In the genomic region with DNA sequence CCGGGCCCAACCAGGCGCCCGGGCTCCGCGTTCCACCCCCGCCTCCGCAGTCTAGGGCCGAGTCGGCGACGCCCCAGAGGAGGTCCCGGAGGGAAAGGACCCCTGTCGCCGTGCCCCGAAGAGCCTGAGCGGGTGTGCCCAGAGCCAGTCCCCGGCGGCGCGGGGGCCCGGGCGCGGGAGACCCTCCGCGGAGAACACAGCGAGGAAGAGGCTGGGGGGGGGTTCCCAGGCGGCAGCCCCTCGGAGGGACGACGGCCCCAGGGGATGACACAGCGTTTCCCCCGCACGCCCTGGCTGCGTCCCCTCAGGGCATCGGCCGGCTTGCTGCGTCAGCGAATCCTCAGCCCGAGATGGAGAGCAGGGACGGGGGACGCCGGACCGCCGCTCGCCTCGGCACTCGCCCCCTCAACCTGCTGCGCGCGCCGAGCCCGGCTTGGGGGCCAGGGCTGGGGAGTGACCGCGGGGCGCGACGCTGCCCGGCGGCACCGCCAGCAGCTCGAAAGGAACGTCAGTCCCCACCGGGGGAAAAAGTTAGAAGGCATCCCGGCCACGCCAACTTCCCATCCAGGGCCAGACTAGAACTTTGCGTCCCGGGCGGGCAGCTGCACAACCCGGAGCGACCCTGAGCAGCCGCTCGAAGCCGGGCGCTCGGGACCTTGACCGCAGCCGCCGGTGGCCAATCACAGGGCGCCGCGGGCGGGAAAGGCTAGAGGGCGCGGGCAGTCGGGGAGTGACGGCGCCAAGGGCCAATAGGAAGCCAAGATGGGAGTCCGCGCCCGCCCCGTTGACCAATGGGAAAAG, we compare ENCODE assay signal across 8 cellular contexts. TPM values are rescaled to one million over a fixed set of nuclear protein-coding genes. Genes with fewer than 3 reads are reported as not detected.
DNase-seq lines count a peak whose midpoint lies in the region; ATAC-seq and TF ChIP-seq lines count a peak whose summit lies in the region.

No MANE protein-coding gene starts in this region.

- ATAC-seq in GM18499 (IDR thresholded peaks at IDR 0.05; ENCODE audit: insufficient read depth, unreplicated experiment) (peak; percentile 72), HG02885 (IDR thresholded peaks at IDR 0.05; ENCODE audit: poor library complexity, unreplicated experiment) (peak; percentile 94), T-helper 17 cell (peak; percentile 92), right cardiac atrium (peak; percentile 98), psoas muscle (peak; percentile 92 to 95 (median 94))

- H3K4me3 Mint-ChIP-seq in T-helper 17 cell = peak overlapping the region; percentile 93

- H3K27me3 ChIP-seq in right cardiac atrium (ENCODE audit: control insufficient read depth, insufficient read depth) (no peaks in the 10 kb centered on the region), psoas muscle (ENCODE audit: insufficient read depth in 3 of 3, low read length in 2 of 3) (no peaks in the 10 kb centered on the region)

- H3K4me3 ChIP-seq in right cardiac atrium (ENCODE audit: low read length) = peak overlapping the region; percentile 84
- peak overlapping the region; percentile 99 for H3K4me3 ChIP-seq in psoas muscle
- H3K4me3 ChIP-seq in urinary bladder (ENCODE audit: low read depth, low read length) = peak overlapping the region; percentile 76

- H3K27ac ChIP-seq in angular gyrus (ENCODE audit: low read depth, low read length) (peak overlapping the region; percentile 93), right cardiac atrium (ENCODE audit: low read length) (peak overlapping the region; percentile 82), psoas muscle (peak overlapping the region; percentile 98), urinary bladder (ENCODE audit: low read depth) (peak overlapping the region; percentile 77)

- under 1% methylated on average over 91 of the region's 91 CpGs for WGBS in right cardiac atrium
- WGBS in psoas muscle, 3 donors = 0 to 1% (median 0%) methylated on average over 71 to 91 of the region's 91 CpGs
- under 1% methylated on average over 91 of the region's 91 CpGs for WGBS in urinary bladder

- intact Hi-C loops in right cardiac atrium (cut with DNase I) (loop anchor here in 1 of 4 donors (5.0 kb wide), 1 partner anchor 184 kb away; a partner anchor contains a TSS), psoas muscle (cut with DNase I) (no loop called here)

- TF ChIP-seq CTCF in psoas muscle (IDR thresholded peaks at IDR 0.05) = no peak

- H3K36me3 ChIP-seq in psoas muscle (ENCODE audit: insufficient read depth in 1 of 2, low read depth in 1 of 2) (peaks cover 0 to 9% of the 10 kb centered on the region in 2 donors), urinary bladder (ENCODE audit: insufficient read depth) (no peaks in the 10 kb centered on the region)

- no peaks in the 10 kb centered on the region for H3K9me3 ChIP-seq in T-helper 17 cell (ENCODE audit: control insufficient read depth, low read length, poor library complexity, severe bottlenecking)
- no peaks in the 10 kb centered on the region for H3K9me3 ChIP-seq in right cardiac atrium (ENCODE audit: control insufficient read depth, low read length)
- H3K9me3 ChIP-seq in psoas muscle = no peaks in the 10 kb centered on the region

- DNase-seq in NCI-H146 treated with DMSO at 0.1 percent for 48 hours (lab: John Stamatoyannopoulos, UW; ENCODE audit: unreplicated experiment) = peak; percentile 86
- DNase-seq in T-helper 17 cell = peak; percentile 87 to 92 (median 88)
- DNase-seq in right cardiac atrium = peak; percentile 98 to 99 (median 99)
- DNase-seq in psoas muscle = peak; percentile 99

- no peaks in the 10 kb centered on the region for H3K27me3 Mint-ChIP-seq in T-helper 17 cell

- H3K36me3 Mint-ChIP-seq in T-helper 17 cell (ENCODE audit: low read depth) = peaks cover 2% of the 10 kb centered on the region

- H3K27ac Mint-ChIP-seq in T-helper 17 cell = peak overlapping the region; percentile 93

- peaks cover 27% of the 10 kb centered on the region for H3K4me1 Mint-ChIP-seq in T-helper 17 cell

- H3K4me1 ChIP-seq in right cardiac atrium (ENCODE audit: control insufficient read depth, insufficient read depth, low read length) (peaks cover 9% of the 10 kb centered on the region), psoas muscle (peaks cover 39% of the 10 kb centered on the region), urinary bladder (ENCODE audit: insufficient read depth) (peaks cover 4% of the 10 kb centered on the region)

RNA-seq across cellular contexts. Expression of a gene that starts 0.7 kb away (rescaled TPM):
- total RNA-seq in T-helper 17 cell (10 to 100 TPM in 1 of 2 donors, 1 to 10 TPM in 1; 7.0 to 10.0 TPM), right cardiac atrium (10 to 100 TPM; 10.1 to 12.1 (median 10.8) TPM), psoas muscle (10 to 100 TPM in 3 of 4 donors, 1 to 10 TPM in 1; 5.8 to 17.1 (median 12.8) TPM), urinary bladder (11.8 TPM)
- polyA plus RNA-seq in right cardiac atrium (7.6 TPM), psoas muscle (10 to 100 TPM in 1 of 3 donors, 1 to 10 TPM in 2; 5.1 to 12.7 (median 8.7) TPM), urinary bladder (9.2 TPM)

RNA-seq across cellular contexts. Expression of a gene that starts 41.9 kb away (rescaled TPM):
- total RNA-seq in T-helper 17 cell (10 to 100 TPM; 13.1 to 19.4 TPM), right cardiac atrium (10 to 100 TPM; 23.6 to 27.3 (median 25.9) TPM), psoas muscle (10 to 100 TPM; 20.9 to 24.2 (median 23.1) TPM), urinary bladder (13.4 TPM)
- polyA plus RNA-seq in right cardiac atrium (17.2 TPM), psoas muscle (10 to 100 TPM; 13.0 to 24.0 (median 23.9) TPM), urinary bladder (22.6 TPM)

Comparison
In these comparisons a context has a peak if more than half of its experiments do, and no peak if none do; other contexts are left out.
1. Peak in every context shown above with its lines: DNase-seq, ATAC-seq, H3K4me3 ChIP-seq and H3K27ac ChIP-seq.